19 cellular contexts compared by ENCODE assay signal in genomic region chr17:77264617-77265230, GRCh38.
DNase-seq lines count a peak whose midpoint lies in the region; ATAC-seq, FAIRE-seq and TF ChIP-seq lines count a peak whose summit lies in the region.
"Had no signal": no experiment of that assay in that cellular context is flagged by ENCODE, and none has a peak within 500 bp of the region (broad histone marks: within the 10 kb centered on the region; RNA-seq: fewer than 3 reads in every experiment).

No MANE protein-coding gene starts in this region.

- no peaks in the 10 kb centered on the region for H3K27me3 ChIP-seq in body of pancreas

- intact Hi-C loops in activated naive CD4-positive, alpha-beta T cell treated with anti-CD3 and anti-CD28 coated beads for 36 hours (cut with micrococcal nuclease) = no loop called here
- intact Hi-C loops in body of pancreas (cut with DNase I) = no loop called here

- DNase-seq in DMS153 (lab: John Stamatoyannopoulos, UW) = peak; percentile 56
- DNase-seq in NCI-H1105 treated with DMSO at 0.1 percent for 48 hours (lab: John Stamatoyannopoulos, UW) = peak; percentile 96
- peak; percentile 39 for DNase-seq in NCI-H2196 treated with DMSO at 0.1 percent for 48 hours (lab: John Stamatoyannopoulos, UW; ENCODE audit: unreplicated experiment)
- DNase-seq in left kidney (ENCODE audit: low read depth, low spot score) = peak; percentile 44
- no peak for DNase-seq in activated naive CD4-positive, alpha-beta T cell treated with anti-CD3 and anti-CD28 coated beads for 36 hours
- no peak for DNase-seq in body of pancreas
- DNase-seq in HTR-8/SVneo (ENCODE audit: insufficient read length, low spot score) = no peak
- DNase-seq: activated CD4-positive, alpha-beta T cell treated with anti-CD3 and anti-CD28 coated beads, Interleukin-2, amount 50 U/mL, for 1 hour; activated naive CD4-positive, alpha-beta T cell treated with Interleukin-2 at 50 U/mL for 16 hours; CD8-positive, alpha-beta memory T cell; islet precursor cell; nephron progenitor cell; NK-92 treated with Interleukin-12 subunit alpha and Interleukin-12 subunit beta, amount 100 ng/mL, for 24 hours; stimulated activated naive CD8-positive, alpha-beta T cell treated with anti-CD3 and anti-CD28 coated beads, Interleukin-15, amount 100 ng/mL, for 72 hours; SW 1271 had no signal

- H3K4me3 Mint-ChIP-seq in activated naive CD4-positive, alpha-beta T cell treated with anti-CD3 and anti-CD28 coated beads for 36 hours = no peak overlapping the region
- H3K4me3 Mint-ChIP-seq: CD8-positive, alpha-beta memory T cell; nephron progenitor cell; stimulated activated naive CD8-positive, alpha-beta T cell treated with anti-CD3 and anti-CD28 coated beads, Interleukin-15, amount 100 ng/mL, for 72 hours had no signal

- ATAC-seq in HG03378 (IDR thresholded peaks at IDR 0.05; ENCODE audit: unreplicated experiment) (no peak), body of pancreas (no peak)
- ATAC-seq: stimulated activated naive CD8-positive, alpha-beta T cell treated with anti-CD3 and anti-CD28 coated beads, Interleukin-15, amount 100 ng/mL, for 72 hours had no signal

- no peaks in the 10 kb centered on the region for H3K9me3 ChIP-seq in body of pancreas

- H3K27me3 Mint-ChIP-seq in activated naive CD4-positive, alpha-beta T cell treated with anti-CD3 and anti-CD28 coated beads for 36 hours (ENCODE audit: low read depth) = no peaks in the 10 kb centered on the region

- H3K4me1 Mint-ChIP-seq in activated naive CD4-positive, alpha-beta T cell treated with anti-CD3 and anti-CD28 coated beads for 36 hours (ENCODE audit: low read depth) = no peaks in the 10 kb centered on the region
- H3K4me1 Mint-ChIP-seq: CD8-positive, alpha-beta memory T cell; stimulated activated naive CD8-positive, alpha-beta T cell treated with anti-CD3 and anti-CD28 coated beads, Interleukin-15, amount 100 ng/mL, for 72 hours had no signal

- no peak overlapping the region for H3K27ac Mint-ChIP-seq in activated naive CD4-positive, alpha-beta T cell treated with anti-CD3 and anti-CD28 coated beads for 36 hours
- H3K27ac Mint-ChIP-seq: CD8-positive, alpha-beta memory T cell; IgD-negative memory B cell; stimulated activated naive CD8-positive, alpha-beta T cell treated with anti-CD3 and anti-CD28 coated beads, Interleukin-15, amount 100 ng/mL, for 72 hours had no signal

- H3K36me3 Mint-ChIP-seq in activated naive CD4-positive, alpha-beta T cell treated with anti-CD3 and anti-CD28 coated beads for 36 hours (ENCODE audit: low read depth) = no peaks in the 10 kb centered on the region
- H3K36me3 Mint-ChIP-seq: CD8-positive, alpha-beta memory T cell; IgD-negative memory B cell had no signal

- H3K9me3 Mint-ChIP-seq in activated naive CD4-positive, alpha-beta T cell treated with anti-CD3 and anti-CD28 coated beads for 36 hours = no peaks in the 10 kb centered on the region
- H3K9me3 Mint-ChIP-seq: CD8-positive, alpha-beta memory T cell; IgD-negative memory B cell; nephron progenitor cell; stimulated activated naive CD8-positive, alpha-beta T cell treated with anti-CD3 and anti-CD28 coated beads, Interleukin-15, amount 100 ng/mL, for 72 hours had no signal

- no peak overlapping the region for H3K4me3 ChIP-seq in body of pancreas

- FAIRE-seq in HTR-8/SVneo (lab: Jason Lieb, UNC) = no peak
- FAIRE-seq: astrocyte, urothelium cell line had no signal

- 41% methylated on average over 20 to 22 of the region's 22 CpGs for WGBS in body of pancreas, 2 donors

- no peak for TF ChIP-seq POLR2A in body of pancreas (IDR thresholded peaks at IDR 0.05)

- H3K4me1 ChIP-seq in body of pancreas = no peaks in the 10 kb centered on the region

- H3K36me3 ChIP-seq in body of pancreas (replicated peaks in 1 of 2; ENCODE audit: insufficient read depth in 1 of 2, low read depth in 2 of 2) = no peaks in the 10 kb centered on the region

- CTCF ChIA-PET in activated naive CD4-positive, alpha-beta T cell treated with anti-CD3 and anti-CD28 coated beads for 36 hours (lab: Charles Lee) = no interaction called here

- H3K27ac ChIP-seq in body of pancreas = no peak overlapping the region

- TF ChIP-seq CTCF in body of pancreas (IDR thresholded peaks at IDR 0.05) = no peak

Comparison
In these comparisons a context has a peak if more than half of its experiments do, and no peak if none do; other contexts are left out.
1. DNase-seq: peak in DMS153 (single experiment), NCI-H1105 treated with DMSO at 0.1 percent for 48 hours (single experiment), NCI-H2196 treated with DMSO at 0.1 percent for 48 hours (single experiment) and left kidney (single experiment); none in activated naive CD4-positive, alpha-beta T cell treated with anti-CD3 and anti-CD28 coated beads for 36 hours (single experiment), body of pancreas (0 of 4) and HTR-8/SVneo (single experiment).